In genomic region chr12:51970904-51971646, GRCh38 we compare ENCODE assay signal across 8 cellular contexts. TPM values are rescaled to one million over a fixed set of nuclear protein-coding genes. Genes with fewer than 3 reads are reported as not detected.
DNase-seq lines count a peak whose midpoint lies in the region; ATAC-seq and TF ChIP-seq lines count a peak whose summit lies in the region.

No MANE protein-coding gene starts in this region.

- ATAC-seq in GM21381 (IDR thresholded peaks at IDR 0.05; ENCODE audit: unreplicated experiment) (peak; percentile 85), HG03565 (IDR thresholded peaks at IDR 0.05; ENCODE audit: unreplicated experiment) (peak; percentile 86)

- H3K9me3 Mint-ChIP-seq in activated CD4-positive, alpha-beta memory T cell treated with anti-CD3 and anti-CD28 coated beads, Interleukin-2, amount 10 ng/mL, durations not matched to agents 7 days and 5 days = no peaks in the 10 kb centered on the region

- CTCF ChIA-PET in activated CD4-positive, alpha-beta memory T cell treated with anti-CD3 and anti-CD28 coated beads, Interleukin-2, amount 10 ng/mL, durations not matched to agents 7 days and 5 days (lab: Charles Lee) = interaction anchor here (0.6 to 3.2 kb wide), 27 partner anchors 8 to 602 kb away, joined by 3 to 28 read pairs (median 5); partner anchors contain the start of genes ACVR1B and ATG101

- peaks cover 65% of the 10 kb centered on the region for H3K4me1 Mint-ChIP-seq in activated CD4-positive, alpha-beta memory T cell treated with anti-CD3 and anti-CD28 coated beads, Interleukin-2, amount 10 ng/mL, durations not matched to agents 7 days and 5 days

- peak; percentile 53 for TF ChIP-seq CTCF in fibroblast of mammary gland (conservative IDR thresholded peaks at IDR 0.05; ENCODE audit: control insufficient read depth, insufficient read depth, low read depth, low read length)

- peaks cover 10% of the 10 kb centered on the region for H3K36me3 Mint-ChIP-seq in activated CD4-positive, alpha-beta memory T cell treated with anti-CD3 and anti-CD28 coated beads, Interleukin-2, amount 10 ng/mL, durations not matched to agents 7 days and 5 days (ENCODE audit: low read depth)

- peak overlapping the region; percentile 80 for H3K27ac Mint-ChIP-seq in activated CD4-positive, alpha-beta memory T cell treated with anti-CD3 and anti-CD28 coated beads, Interleukin-2, amount 10 ng/mL, durations not matched to agents 7 days and 5 days

- POLR2A ChIA-PET in activated CD4-positive, alpha-beta memory T cell treated with anti-CD3 and anti-CD28 coated beads, Interleukin-2, amount 10 ng/mL, durations not matched to agents 7 days and 5 days (lab: Charles Lee) = interaction anchor here (0.6 to 1.7 kb wide), 10 partner anchors 9 to 602 kb away, joined by 3 to 9 read pairs (median 4); partner anchors contain the start of gene ATG101

- peak; percentile 72 for DNase-seq in ELR (ENCODE audit: low read depth)
- peak; percentile 68 for DNase-seq in activated CD4-positive, alpha-beta memory T cell treated with anti-CD3 and anti-CD28 coated beads, Interleukin-2, amount 10 ng/mL, durations not matched to agents 7 days and 5 days
- peak; percentile 31 for DNase-seq in fibroblast of mammary gland (ENCODE audit: low read depth)
- DNase-seq in stimulated activated CD4-positive, alpha-beta T cell treated with anti-CD3 and anti-CD28 coated beads, TNF-alpha, amount 100 ng/mL, for 48 hours (ENCODE audit: low read depth in 3 of 3) = peak in 2 of 3 donors; percentile 31 to 43
- no peak for DNase-seq in GOT3 (lab: John Stamatoyannopoulos, UW)
- DNase-seq in NCI-H524 treated with DMSO at 0.1 percent for 48 hours (lab: John Stamatoyannopoulos, UW) = no peak

- no peak overlapping the region for H3K4me3 ChIP-seq in fibroblast of mammary gland (ENCODE audit: control insufficient read depth, low read depth, low read length)

- H3K27me3 Mint-ChIP-seq in activated CD4-positive, alpha-beta memory T cell treated with anti-CD3 and anti-CD28 coated beads, Interleukin-2, amount 10 ng/mL, durations not matched to agents 7 days and 5 days = peaks cover 36% of the 10 kb centered on the region

- H3K4me3 Mint-ChIP-seq in activated CD4-positive, alpha-beta memory T cell treated with anti-CD3 and anti-CD28 coated beads, Interleukin-2, amount 10 ng/mL, durations not matched to agents 7 days and 5 days = peak overlapping the region; percentile 53

RNA-seq across cellular contexts. Expression of gene ACVR1B, which starts 19.6 kb away (rescaled TPM):
- total RNA-seq in activated CD4-positive, alpha-beta memory T cell treated with anti-CD3 and anti-CD28 coated beads, Interleukin-2, amount 10 ng/mL, durations not matched to agents 7 days and 5 days = 1 to 10 TPM; 4.5 to 5.2 TPM

RNA-seq across cellular contexts. Expression of gene TAMALIN, which starts 35.7 kb away (rescaled TPM):
- 1 to 10 TPM; 5.8 to 7.4 TPM for total RNA-seq in activated CD4-positive, alpha-beta memory T cell treated with anti-CD3 and anti-CD28 coated beads, Interleukin-2, amount 10 ng/mL, durations not matched to agents 7 days and 5 days

Comparison
In these comparisons a context has a peak if more than half of its experiments do, and no peak if none do; other contexts are left out.
1. DNase-seq: peak in ELR (single experiment), activated CD4-positive, alpha-beta memory T cell treated with anti-CD3 and anti-CD28 coated beads, Interleukin-2, amount 10 ng/mL, durations not matched to agents 7 days and 5 days (single experiment), fibroblast of mammary gland (single experiment) and stimulated activated CD4-positive, alpha-beta T cell treated with anti-CD3 and anti-CD28 coated beads, TNF-alpha, amount 100 ng/mL, for 48 hours (2 of 3); none in GOT3 (single experiment) and NCI-H524 treated with DMSO at 0.1 percent for 48 hours (single experiment).